13 cellular contexts compared by ENCODE assay signal in genomic region chr11:117900144-117900651, GRCh38. TPM values are rescaled to one million over a fixed set of nuclear protein-coding genes. Genes with fewer than 3 reads are reported as not detected.
DNase-seq lines count a peak whose midpoint lies in the region; ATAC-seq and TF ChIP-seq lines count a peak whose summit lies in the region.
"Had no signal": no experiment of that assay in that cellular context is flagged by ENCODE, and none has a peak within 500 bp of the region (broad histone marks: within the 10 kb centered on the region; RNA-seq: fewer than 3 reads in every experiment).

No MANE protein-coding gene starts in this region.

- TF ChIP-seq CTCF in BE2C (IDR thresholded peaks at IDR 0.05; ENCODE audit: low read depth, low read length) (no peak), prostate gland (IDR thresholded peaks at IDR 0.05) (no peak)

- H3K4me1 ChIP-seq in BLaER1 (peaks cover 25% of the 10 kb centered on the region), BE2C (peaks cover 5% of the 10 kb centered on the region), prostate gland (replicated peaks) (no peaks in the 10 kb centered on the region)

- H3K27ac ChIP-seq in BLaER1 (no peak overlapping the region), prostate gland (no peak overlapping the region)
- H3K27ac ChIP-seq: C4-2B, neutrophil had no signal

- 74% methylated on average over 3 of the region's 3 CpGs for WGBS in prostate gland

- ATAC-seq in GM18517 (IDR thresholded peaks at IDR 0.05; ENCODE audit: unreplicated experiment), result peak; percentile 72
- peak; percentile 66 for ATAC-seq in HG03354 (IDR thresholded peaks at IDR 0.05; ENCODE audit: poor library complexity, severe bottlenecking, unreplicated experiment)
- ATAC-seq in HG03520 (IDR thresholded peaks at IDR 0.05; ENCODE audit: unreplicated experiment), result no peak

- no peak for TF ChIP-seq POLR2A in prostate gland (IDR thresholded peaks at IDR 0.05)

- DNase-seq in germinal center (ENCODE audit: low spot score) (peak; percentile 56), BE2C (no peak), prostate gland (ENCODE audit: low spot score) (no peak), NCI-H2196 treated with DMSO at 0.1 percent for 48 hours (lab: John Stamatoyannopoulos, UW; ENCODE audit: unreplicated experiment) (no peak)
- DNase-seq: activated CD4-positive, alpha-beta T cell treated with anti-CD3 and anti-CD28 coated beads, Interleukin-2, amount 50 U/mL, for 1 hour; cortex of kidney; SK-N-SH had no signal

- no peaks in the 10 kb centered on the region for H3K36me3 ChIP-seq in BLaER1
- H3K36me3 ChIP-seq in BE2C, result no peaks in the 10 kb centered on the region
- no peaks in the 10 kb centered on the region for H3K36me3 ChIP-seq in prostate gland
- H3K36me3 ChIP-seq: neutrophil had no signal

- H3K9ac ChIP-seq in BLaER1, result no peak overlapping the region
- H3K9ac ChIP-seq: SK-N-SH had no signal

- H3K27me3 ChIP-seq in BLaER1 (no peaks in the 10 kb centered on the region), BE2C (no peaks in the 10 kb centered on the region), prostate gland (replicated peaks; ENCODE audit: insufficient read depth) (no peaks in the 10 kb centered on the region)
- H3K27me3 ChIP-seq: neutrophil had no signal

- H3K4me2 ChIP-seq in BLaER1, result peak overlapping the region; percentile 25; the same call in 1 of the 2 replicates
- H3K4me2 ChIP-seq: SK-N-SH had no signal

- H3K4me3 ChIP-seq in BLaER1, result no peak overlapping the region
- H3K4me3 ChIP-seq in BE2C (ENCODE audit: low read depth, low read length), result no peak overlapping the region
- no peak overlapping the region for H3K4me3 ChIP-seq in prostate gland

- H3K9me3 ChIP-seq in BLaER1 (no peaks in the 10 kb centered on the region), BE2C (no peaks in the 10 kb centered on the region), prostate gland (no peaks in the 10 kb centered on the region)
- H3K9me3 ChIP-seq: neutrophil, SK-N-SH had no signal

- intact Hi-C loops in prostate gland (cut with DNase I), result no loop called here

- no peaks in the 10 kb centered on the region for H4K20me1 ChIP-seq in BLaER1

RNA-seq across cellular contexts. Expression of gene FXYD6, which starts 23.7 kb away (rescaled TPM):
- polyA plus RNA-seq in BE2C (2012; ENCODE audit: insufficient read depth, insufficient read length, low read depth), result 242 TPM
- total RNA-seq in prostate gland, result 100 to 1,000 TPM in 1 of 2 donors, 10 to 100 TPM in 1; 29.6 to 366 TPM

RNA-seq across cellular contexts. Expression of gene TMPRSS13, which starts 29.0 kb away (rescaled TPM):
- polyA plus RNA-seq in BE2C (2012; ENCODE audit: insufficient read depth, insufficient read length, low read depth), result not detected
- 10 to 100 TPM in 1 of 2 donors, 1 to 10 TPM in 1; 1.2 to 14.7 TPM for total RNA-seq in prostate gland
- polyA plus RNA-seq: SK-N-SH had no signal
